In genomic region chr16:67846063-67846319, GRCh38 we compare ENCODE assay signal across 8 cellular contexts. TPM values are rescaled to one million over a fixed set of nuclear protein-coding genes. Genes with fewer than 3 reads are reported as not detected.
A peak's percentile ranks its signal among the peaks of the same experiment; 100 is the strongest.
DNase-seq lines count a peak whose midpoint lies in the region; TF ChIP-seq lines count a peak whose summit lies in the region.

No MANE protein-coding gene starts in this region.

- peaks cover 0 to 10% of the 10 kb centered on the region in 2 donors for H3K36me3 ChIP-seq in muscle layer of duodenum (ENCODE audit: control insufficient read depth in 1 of 2, insufficient read depth in 2 of 2, low read length in 2 of 2)

- H3K27me3 ChIP-seq in muscle layer of duodenum (ENCODE audit: low read depth, low read length) = no peaks in the 10 kb centered on the region

- H3K27ac ChIP-seq in caudate nucleus (ENCODE audit: low read depth, low read length) (peak overlapping the region; percentile 99), muscle layer of duodenum (ENCODE audit: low read length) (peak overlapping the region; percentile 81)

- H3K4me3 ChIP-seq in Jurkat, Clone E6-1 (ENCODE audit: low read length) = peak overlapping the region; percentile 92
- H3K4me3 ChIP-seq in muscle layer of duodenum (ENCODE audit: low read depth in 1 of 2, low read length in 2 of 2) = peak overlapping the region; percentile 84 to 97

- peaks cover 26 to 51% of the 10 kb centered on the region in 2 donors for H3K4me1 ChIP-seq in muscle layer of duodenum (ENCODE audit: control insufficient read depth in 1 of 2, insufficient read depth in 2 of 2, low read length in 2 of 2)

- no peaks in the 10 kb centered on the region for H3K9me3 ChIP-seq in muscle layer of duodenum (ENCODE audit: control insufficient read depth in 1 of 2, low read length in 2 of 2)

- TF ChIP-seq CTCF in GM10266 (IDR thresholded peaks at IDR 0.05; ENCODE audit: control insufficient read depth, insufficient read depth, low read depth, missing control alignments) = no peak

- DNase-seq in ACHN (peak; percentile 9), caudate nucleus (lab: John Stamatoyannopoulos, UW) (no peak), SIG-M5 treated with dmso at 0.1 percent for 504 hours (lab: John Stamatoyannopoulos, UW; ENCODE audit: unreplicated experiment) (no peak), NCI-H510A (lab: John Stamatoyannopoulos, UW) (no peak), GM10266 (ENCODE audit: extremely low spot score) (no peak), cerebellar nuclear complex (lab: John Stamatoyannopoulos, UW) (no peak)
- DNase-seq in Jurkat, Clone E6-1 (ENCODE audit: low read depth, low spot score) = no peak

- in situ Hi-C loops in ACHN (cut with HindIII; ENCODE audit: low pct_ligation_motif_present, low pct_unique_long_range_greater_than_20kb, low sequenced_read_pairs) = no loop called here

RNA-seq across cellular contexts. Expression of gene NUTF2, which starts 0.7 kb away (rescaled TPM):
- polyA plus RNA-seq in Jurkat, Clone E6-1 (2012; ENCODE audit: insufficient read depth, insufficient read length) = 351 TPM

RNA-seq across cellular contexts. Expression of gene CENPT, which starts 1.5 kb away (rescaled TPM):
- 75.1 TPM for polyA plus RNA-seq in Jurkat, Clone E6-1 (2012; ENCODE audit: insufficient read depth, insufficient read length)

RNA-seq across cellular contexts. Expression of gene THAP11, which starts 3.9 kb away (rescaled TPM):
- 43.4 TPM for polyA plus RNA-seq in Jurkat, Clone E6-1 (2012; ENCODE audit: insufficient read depth, insufficient read length)

RNA-seq across cellular contexts. Expression of gene EDC4, which starts 26.9 kb away (rescaled TPM):
- polyA plus RNA-seq in Jurkat, Clone E6-1 (2012; ENCODE audit: insufficient read depth, insufficient read length) = 109 TPM

RNA-seq across cellular contexts. Expression of gene NRN1L, which starts 38.7 kb away (rescaled TPM):
- not detected for polyA plus RNA-seq in Jurkat, Clone E6-1 (2012; ENCODE audit: insufficient read depth, insufficient read length)
